ENCODE assay signal across 1 cellular context in the genomic region with DNA sequence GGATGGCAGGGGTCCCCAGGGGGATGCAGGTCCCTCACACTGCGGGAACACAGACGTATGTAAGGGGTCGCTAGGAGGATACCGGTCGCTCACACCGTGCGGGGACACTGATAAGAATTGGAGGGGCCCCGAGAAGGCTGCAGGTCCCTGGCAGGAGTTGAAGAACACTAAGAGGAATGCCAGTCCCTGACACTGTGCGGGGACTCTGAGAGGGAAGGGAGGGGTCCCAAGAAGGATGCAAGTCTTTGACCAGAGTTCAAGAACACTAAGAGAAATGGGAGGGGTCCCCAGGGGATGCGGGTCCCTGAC.
A peak's percentile ranks its signal among the peaks of the same experiment; 100 is the strongest.
TF ChIP-seq lines count a peak whose summit lies in the region.

No MANE protein-coding gene starts in this region.

TF ChIP-seq in HepG2, 621 proteins besides CTCF, POLR2A, EP300 and RAD21 (continued from another document and continues in another):
- TF ChIP-seq ZNF580 (CRISPR knock-in tag; IDR thresholded peaks at IDR 0.05; ENCODE audit: borderline replicate concordance, low read depth): no peak
- TF ChIP-seq, protein P1, sequence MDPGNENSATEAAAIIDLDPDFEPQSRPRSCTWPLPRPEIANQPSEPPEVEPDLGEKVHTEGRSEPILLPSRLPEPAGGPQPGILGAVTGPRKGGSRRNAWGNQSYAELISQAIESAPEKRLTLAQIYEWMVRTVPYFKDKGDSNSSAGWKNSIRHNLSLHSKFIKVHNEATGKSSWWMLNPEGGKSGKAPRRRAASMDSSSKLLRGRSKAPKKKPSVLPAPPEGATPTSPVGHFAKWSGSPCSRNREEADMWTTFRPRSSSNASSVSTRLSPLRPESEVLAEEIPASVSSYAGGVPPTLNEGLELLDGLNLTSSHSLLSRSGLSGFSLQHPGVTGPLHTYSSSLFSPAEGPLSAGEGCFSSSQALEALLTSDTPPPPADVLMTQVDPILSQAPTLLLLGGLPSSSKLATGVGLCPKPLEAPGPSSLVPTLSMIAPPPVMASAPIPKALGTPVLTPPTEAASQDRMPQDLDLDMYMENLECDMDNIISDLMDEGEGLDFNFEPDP (CRISPR knock-in tag; conservative IDR thresholded peaks at IDR 0.05): 0 out of 2 replicates have a peak, but pooled peaks have one; percentile 6
- peak; percentile 48; the same call in 1 of the 2 replicates for TF ChIP-seq ZNF333 (CRISPR knock-in tag; IDR thresholded peaks at IDR 0.05; ENCODE audit: borderline replicate concordance)
- peak; percentile 47; the same call in 1 of the 2 replicates for TF ChIP-seq ZNF782 (CRISPR knock-in tag; IDR thresholded peaks at IDR 0.05; ENCODE audit: borderline replicate concordance)
- no peak for TF ChIP-seq TFE3 (CRISPR knock-in tag; IDR thresholded peaks at IDR 0.05)
- TF ChIP-seq ZNF598 (CRISPR knock-in tag; IDR thresholded peaks at IDR 0.05; ENCODE audit: borderline replicate concordance): peak; percentile 40; the same call in 1 of the 2 replicates
- no peak for TF ChIP-seq SMAD9 (CRISPR knock-in tag; IDR thresholded peaks at IDR 0.05)
- 0 out of 2 replicates have a peak, but pooled peaks have one; percentile 5 for TF ChIP-seq HOXA9 (CRISPR knock-in tag; IDR thresholded peaks at IDR 0.05; ENCODE audit: borderline replicate concordance)
- TF ChIP-seq ZNF547 (CRISPR knock-in tag; IDR thresholded peaks at IDR 0.05): peak; percentile 3; the same call in 1 of the 2 replicates
- TF ChIP-seq LCORL (IDR thresholded peaks at IDR 0.05): no peak
- TF ChIP-seq LCORL (CRISPR knock-in tag; IDR thresholded peaks at IDR 0.05): peak; percentile 20; the same call in 1 of the 2 replicates
- TF ChIP-seq, protein P2, sequence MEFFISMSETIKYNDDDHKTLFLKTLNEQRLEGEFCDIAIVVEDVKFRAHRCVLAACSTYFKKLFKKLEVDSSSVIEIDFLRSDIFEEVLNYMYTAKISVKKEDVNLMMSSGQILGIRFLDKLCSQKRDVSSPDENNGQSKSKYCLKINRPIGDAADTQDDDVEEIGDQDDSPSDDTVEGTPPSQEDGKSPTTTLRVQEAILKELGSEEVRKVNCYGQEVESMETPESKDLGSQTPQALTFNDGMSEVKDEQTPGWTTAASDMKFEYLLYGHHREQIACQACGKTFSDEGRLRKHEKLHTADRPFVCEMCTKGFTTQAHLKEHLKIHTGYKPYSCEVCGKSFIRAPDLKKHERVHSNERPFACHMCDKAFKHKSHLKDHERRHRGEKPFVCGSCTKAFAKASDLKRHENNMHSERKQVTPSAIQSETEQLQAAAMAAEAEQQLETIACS (CRISPR knock-in tag; IDR thresholded peaks at IDR 0.05): no peak
- TF ChIP-seq KDM5B (CRISPR knock-in tag; IDR thresholded peaks at IDR 0.05; ENCODE audit: borderline replicate concordance): 0 out of 2 replicates have a peak, but pooled peaks have one; percentile 65
- TF ChIP-seq ZFX (CRISPR knock-in tag; IDR thresholded peaks at IDR 0.05; ENCODE audit: low read depth): no peak
- TF ChIP-seq ZNF629 (CRISPR knock-in tag; conservative IDR thresholded peaks at IDR 0.05): no peak
- TF ChIP-seq, protein P3, sequence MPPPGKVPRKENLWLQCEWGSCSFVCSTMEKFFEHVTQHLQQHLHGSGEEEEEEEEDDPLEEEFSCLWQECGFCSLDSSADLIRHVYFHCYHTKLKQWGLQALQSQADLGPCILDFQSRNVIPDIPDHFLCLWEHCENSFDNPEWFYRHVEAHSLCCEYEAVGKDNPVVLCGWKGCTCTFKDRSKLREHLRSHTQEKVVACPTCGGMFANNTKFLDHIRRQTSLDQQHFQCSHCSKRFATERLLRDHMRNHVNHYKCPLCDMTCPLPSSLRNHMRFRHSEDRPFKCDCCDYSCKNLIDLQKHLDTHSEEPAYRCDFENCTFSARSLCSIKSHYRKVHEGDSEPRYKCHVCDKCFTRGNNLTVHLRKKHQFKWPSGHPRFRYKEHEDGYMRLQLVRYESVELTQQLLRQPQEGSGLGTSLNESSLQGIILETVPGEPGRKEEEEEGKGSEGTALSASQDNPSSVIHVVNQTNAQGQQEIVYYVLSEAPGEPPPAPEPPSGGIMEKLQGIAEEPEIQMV (CRISPR knock-in tag; IDR thresholded peaks at IDR 0.05; ENCODE audit: low read depth): 0 out of 2 replicates have a peak, but pooled peaks have one; percentile 4
- 0 out of 2 replicates have a peak, but pooled peaks have one; percentile 47 for TF ChIP-seq ZNF563 (CRISPR knock-in tag; IDR thresholded peaks at IDR 0.05)
- TF ChIP-seq CCDC6 (CRISPR knock-in tag; IDR thresholded peaks at IDR 0.05): peak; percentile 83
- TF ChIP-seq ZNF772 (CRISPR knock-in tag; IDR thresholded peaks at IDR 0.05): 0 out of 2 replicates have a peak, but pooled peaks have one; percentile 0
- no peak for TF ChIP-seq ZSCAN12 (CRISPR knock-in tag; IDR thresholded peaks at IDR 0.05)
- peak; percentile 44; the same call in 1 of the 2 replicates for TF ChIP-seq ZNF576 (CRISPR knock-in tag; IDR thresholded peaks at IDR 0.05)
- peak; percentile 21; the same call in 1 of the 2 replicates for TF ChIP-seq NR0B2 (CRISPR knock-in tag; IDR thresholded peaks at IDR 0.05)
- 0 out of 2 replicates have a peak, but pooled peaks have one; percentile 38 for TF ChIP-seq SNAI1 (CRISPR knock-in tag; IDR thresholded peaks at IDR 0.05; ENCODE audit: borderline replicate concordance)
- no peak for TF ChIP-seq ZBTB20 (CRISPR knock-in tag; IDR thresholded peaks at IDR 0.05; ENCODE audit: borderline replicate concordance, low read depth)
- TF ChIP-seq EED (CRISPR knock-in tag; IDR thresholded peaks at IDR 0.05): peak; percentile 70
- TF ChIP-seq ZNF205 (CRISPR knock-in tag; IDR thresholded peaks at IDR 0.05): no peak
- TF ChIP-seq, protein P4, sequence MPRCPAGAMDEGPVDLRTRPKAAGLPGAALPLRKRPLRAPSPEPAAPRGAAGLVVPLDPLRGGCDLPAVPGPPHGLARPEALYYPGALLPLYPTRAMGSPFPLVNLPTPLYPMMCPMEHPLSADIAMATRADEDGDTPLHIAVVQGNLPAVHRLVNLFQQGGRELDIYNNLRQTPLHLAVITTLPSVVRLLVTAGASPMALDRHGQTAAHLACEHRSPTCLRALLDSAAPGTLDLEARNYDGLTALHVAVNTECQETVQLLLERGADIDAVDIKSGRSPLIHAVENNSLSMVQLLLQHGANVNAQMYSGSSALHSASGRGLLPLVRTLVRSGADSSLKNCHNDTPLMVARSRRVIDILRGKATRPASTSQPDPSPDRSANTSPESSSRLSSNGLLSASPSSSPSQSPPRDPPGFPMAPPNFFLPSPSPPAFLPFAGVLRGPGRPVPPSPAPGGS (CRISPR knock-in tag; IDR thresholded peaks at IDR 0.05): peak; percentile 67; the same call in 1 of the 2 replicates
- 0 out of 2 replicates have a peak, but pooled peaks have one; percentile 11 for TF ChIP-seq ZNF616 (CRISPR knock-in tag; IDR thresholded peaks at IDR 0.05; ENCODE audit: low read depth)
- peak; percentile 53 for TF ChIP-seq IKZF4 (CRISPR knock-in tag; IDR thresholded peaks at IDR 0.05; ENCODE audit: borderline replicate concordance, low read depth, not compliant biosample characterization)
- no peak for TF ChIP-seq ZNF431 (CRISPR knock-in tag; IDR thresholded peaks at IDR 0.05; ENCODE audit: borderline replicate concordance, low read depth)
- TF ChIP-seq AGO2 (optimal IDR thresholded peaks at IDR 0.05; ENCODE audit: low read depth, low read length): no peak
- peak; percentile 54; the same call in 1 of the 2 replicates for TF ChIP-seq GLI4 (CRISPR knock-in tag; IDR thresholded peaks at IDR 0.05; ENCODE audit: borderline replicate concordance)
- TF ChIP-seq, protein P5, sequence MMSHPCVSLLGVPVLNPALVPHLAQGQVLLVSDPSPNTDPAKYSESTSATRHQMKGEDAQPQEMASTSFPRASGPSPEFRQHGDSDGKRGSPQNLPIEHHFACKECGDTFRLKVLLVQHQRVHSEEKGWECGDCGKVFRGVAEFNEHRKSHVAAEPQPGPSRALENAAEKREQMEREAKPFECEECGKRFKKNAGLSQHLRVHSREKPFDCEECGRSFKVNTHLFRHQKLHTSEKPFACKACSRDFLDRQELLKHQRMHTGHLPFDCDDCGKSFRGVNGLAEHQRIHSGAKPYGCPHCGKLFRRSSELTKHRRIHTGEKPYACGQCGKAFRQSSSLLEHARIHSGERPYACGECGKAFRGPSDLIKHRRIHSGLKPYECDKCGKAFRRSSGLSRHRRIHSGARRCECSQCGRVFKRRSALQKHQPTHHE (CRISPR knock-in tag; IDR thresholded peaks at IDR 0.05; ENCODE audit: borderline replicate concordance): peak; percentile 7; the same call in 1 of the 2 replicates
- peak; percentile 17; the same call in 1 of the 2 replicates for TF ChIP-seq ARHGAP35 (CRISPR knock-in tag; IDR thresholded peaks at IDR 0.05; ENCODE audit: borderline replicate concordance)
- TF ChIP-seq, protein P6, sequence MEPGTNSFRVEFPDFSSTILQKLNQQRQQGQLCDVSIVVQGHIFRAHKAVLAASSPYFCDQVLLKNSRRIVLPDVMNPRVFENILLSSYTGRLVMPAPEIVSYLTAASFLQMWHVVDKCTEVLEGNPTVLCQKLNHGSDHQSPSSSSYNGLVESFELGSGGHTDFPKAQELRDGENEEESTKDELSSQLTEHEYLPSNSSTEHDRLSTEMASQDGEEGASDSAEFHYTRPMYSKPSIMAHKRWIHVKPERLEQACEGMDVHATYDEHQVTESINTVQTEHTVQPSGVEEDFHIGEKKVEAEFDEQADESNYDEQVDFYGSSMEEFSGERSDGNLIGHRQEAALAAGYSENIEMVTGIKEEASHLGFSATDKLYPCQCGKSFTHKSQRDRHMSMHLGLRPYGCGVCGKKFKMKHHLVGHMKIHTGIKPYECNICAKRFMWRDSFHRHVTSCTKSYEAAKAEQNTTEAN (CRISPR knock-in tag; conservative IDR thresholded peaks at IDR 0.05): 0 out of 2 replicates have a peak, but pooled peaks have one; percentile 31
- TF ChIP-seq ZC3H13 (CRISPR knock-in tag; IDR thresholded peaks at IDR 0.05): 0 out of 2 replicates have a peak, but pooled peaks have one; percentile 26
- no peak for TF ChIP-seq ZNF558 (CRISPR knock-in tag; IDR thresholded peaks at IDR 0.05; ENCODE audit: borderline replicate concordance)
- TF ChIP-seq ZNF691 (CRISPR knock-in tag; IDR thresholded peaks at IDR 0.05; ENCODE audit: borderline replicate concordance, low read depth): no peak
- 0 out of 2 replicates have a peak, but pooled peaks have one; percentile 5 for TF ChIP-seq CENPT (CRISPR knock-in tag; IDR thresholded peaks at IDR 0.05; ENCODE audit: low read depth)
- peak; percentile 70; the same call in 1 of the 2 replicates for TF ChIP-seq ZNF784 (CRISPR knock-in tag; IDR thresholded peaks at IDR 0.05; ENCODE audit: borderline replicate concordance)
- peak; percentile 49; the same call in 1 of the 2 replicates for TF ChIP-seq TBX2 (CRISPR knock-in tag; IDR thresholded peaks at IDR 0.05; ENCODE audit: borderline replicate concordance)
- TF ChIP-seq HNRNPLL (IDR thresholded peaks at IDR 0.05; ENCODE audit: low read depth, low read length, poor library complexity, severe bottlenecking): no peak
- peak; percentile 3; the same call in 1 of the 2 replicates for TF ChIP-seq ZNF230 (CRISPR knock-in tag; IDR thresholded peaks at IDR 0.05)
- peak; percentile 11; the same call in 1 of the 2 replicates for TF ChIP-seq PAWR (CRISPR knock-in tag; IDR thresholded peaks at IDR 0.05; ENCODE audit: borderline replicate concordance)
- TF ChIP-seq SAFB2 (CRISPR knock-in tag; IDR thresholded peaks at IDR 0.05; ENCODE audit: borderline replicate concordance, low read depth): 0 out of 2 replicates have a peak, but pooled peaks have one; percentile 22
- TF ChIP-seq AHR (CRISPR knock-in tag; IDR thresholded peaks at IDR 0.05): peak; percentile 17; the same call in 1 of the 2 replicates
- TF ChIP-seq MED13 (CRISPR knock-in tag; IDR thresholded peaks at IDR 0.05): 0 out of 2 replicates have a peak, but pooled peaks have one; percentile 9
- TF ChIP-seq, protein P7, sequence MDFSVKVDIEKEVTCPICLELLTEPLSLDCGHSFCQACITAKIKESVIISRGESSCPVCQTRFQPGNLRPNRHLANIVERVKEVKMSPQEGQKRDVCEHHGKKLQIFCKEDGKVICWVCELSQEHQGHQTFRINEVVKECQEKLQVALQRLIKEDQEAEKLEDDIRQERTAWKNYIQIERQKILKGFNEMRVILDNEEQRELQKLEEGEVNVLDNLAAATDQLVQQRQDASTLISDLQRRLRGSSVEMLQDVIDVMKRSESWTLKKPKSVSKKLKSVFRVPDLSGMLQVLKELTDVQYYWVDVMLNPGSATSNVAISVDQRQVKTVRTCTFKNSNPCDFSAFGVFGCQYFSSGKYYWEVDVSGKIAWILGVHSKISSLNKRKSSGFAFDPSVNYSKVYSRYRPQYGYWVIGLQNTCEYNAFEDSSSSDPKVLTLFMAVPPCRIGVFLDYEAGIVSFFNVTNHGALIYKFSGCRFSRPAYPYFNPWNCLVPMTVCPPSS (IDR thresholded peaks at IDR 0.05): no peak
- TF ChIP-seq ZNF773 (CRISPR knock-in tag; IDR thresholded peaks at IDR 0.05; ENCODE audit: borderline replicate concordance): no peak
